ENCODE assay signal across 17 cellular contexts in genomic region chr2:239154971-239155805, GRCh38.
DNase-seq lines count a peak whose midpoint lies in the region; ATAC-seq, FAIRE-seq and TF ChIP-seq lines count a peak whose summit lies in the region.
"Had no signal": no experiment of that assay in that cellular context is flagged by ENCODE, and none has a peak within 500 bp of the region (broad histone marks: within the 10 kb centered on the region; RNA-seq: fewer than 3 reads in every experiment).

No MANE protein-coding gene starts in this region.

- DNase-seq in C1 segment of cervical spinal cord (lab: John Stamatoyannopoulos, UW) (peak in 11 of 14 donors; percentile 44 to 82 (median 70)), adrenal gland (peak in 4 of 7 donors; percentile 5 to 48 (median 10)), kidney (peak; percentile 63), Calu3 (no peak), DMS79 (lab: John Stamatoyannopoulos, UW) (no peak)
- DNase-seq: activated gamma-delta T cell, BE2C, mammary epithelial cell, NCI-H2171, SHP77 treated with DMSO at 0.1 percent for 48 hours, T1000 had no signal

- H3K27me3 Mint-ChIP-seq in Calu3 (ENCODE audit: unreplicated experiment), result no peaks in the 10 kb centered on the region

- CTCF ChIA-PET in Calu3 (lab: Charles Lee), result no interaction called here

- H3K4me3 ChIP-seq in adrenal gland (no peak overlapping the region), kidney (ENCODE audit: low read length in 2 of 2) (no peak overlapping the region), rectal smooth muscle tissue (ENCODE audit: low read length) (no peak overlapping the region)
- H3K4me3 ChIP-seq: thoracic aorta had no signal

- H3K36me3 Mint-ChIP-seq in Calu3 (ENCODE audit: insufficient read depth, unreplicated experiment), result peaks cover 8% of the 10 kb centered on the region

- H3K4me1 ChIP-seq in adrenal gland (replicated peaks in 1 of 2) (no peaks in the 10 kb centered on the region), kidney (ENCODE audit: control insufficient read depth in 1 of 2, insufficient read depth in 1 of 2, low read depth in 1 of 2, low read length in 2 of 2) (no peaks in the 10 kb centered on the region), rectal smooth muscle tissue (ENCODE audit: control insufficient read depth, insufficient read depth, low read length) (peaks cover 8% of the 10 kb centered on the region)
- H3K4me1 ChIP-seq: BE2C had no signal

- H3K36me3 ChIP-seq in adrenal gland (replicated peaks in 1 of 2) (peaks cover 0 to 20% of the 10 kb centered on the region in 2 donors), kidney (ENCODE audit: control insufficient read depth in 1 of 2, insufficient read depth in 2 of 2, low read length in 2 of 2) (peaks cover 9 to 14% of the 10 kb centered on the region in 2 donors), rectal smooth muscle tissue (ENCODE audit: control insufficient read depth, insufficient read depth, low read length) (peaks cover 25% of the 10 kb centered on the region)

- FAIRE-seq in kidney (lab: Jason Lieb, UNC), result no peak
- FAIRE-seq: bronchial epithelial cell, endothelial cell of umbilical vein had no signal

- no peak for TF ChIP-seq POLR2A in adrenal gland (IDR thresholded peaks at IDR 0.05)

- H3K9me3 Mint-ChIP-seq in Calu3 (ENCODE audit: low read depth, unreplicated experiment), result no peaks in the 10 kb centered on the region

- BruUV-seq in Calu3 (replicated peaks; lab: Mats Ljungman, UMichigan), result no TSS peak

- H3K27me3 ChIP-seq in adrenal gland, result no peaks in the 10 kb centered on the region
- H3K27me3 ChIP-seq in rectal smooth muscle tissue (ENCODE audit: control insufficient read depth, insufficient read depth, low read length), result no peaks in the 10 kb centered on the region
- H3K27me3 ChIP-seq: BE2C had no signal

- H3K4me1 Mint-ChIP-seq in Calu3 (ENCODE audit: low read depth, unreplicated experiment), result peaks cover 27% of the 10 kb centered on the region

- TF ChIP-seq CTCF in adrenal gland (IDR thresholded peaks at IDR 0.05), result no peak
- no peak for TF ChIP-seq CTCF in kidney (IDR thresholded peaks at IDR 0.05; ENCODE audit: borderline replicate concordance, extremely low read depth, insufficient read depth)
- no peak for TF ChIP-seq CTCF in Calu3 (IDR thresholded peaks at IDR 0.05; ENCODE audit: unreplicated experiment)

- intact Hi-C loops in adrenal gland (cut with DNase I) (no loop called here), kidney (cut with DNase I) (no loop called here), Calu3 (cut with micrococcal nuclease; ENCODE audit: unreplicated experiment) (no loop called here)

- H3K27ac ChIP-seq in adrenal gland (no peak overlapping the region), kidney (ENCODE audit: low read depth in 2 of 2, low read length in 2 of 2) (no peak overlapping the region), rectal smooth muscle tissue (ENCODE audit: low read depth, low read length) (peak overlapping the region; percentile 15)
- H3K27ac ChIP-seq: thoracic aorta had no signal

- H3K9me3 ChIP-seq in adrenal gland (replicated peaks in 1 of 3) (no peaks in the 10 kb centered on the region), kidney (ENCODE audit: control insufficient read depth in 1 of 2, low read length in 2 of 2) (no peaks in the 10 kb centered on the region)
- H3K9me3 ChIP-seq: BE2C, thoracic aorta had no signal

- H3K9ac ChIP-seq in kidney (ENCODE audit: low read length in 2 of 2), result no peak overlapping the region
- H3K9ac ChIP-seq in rectal smooth muscle tissue (ENCODE audit: low read length), result no peak overlapping the region

- WGBS in adrenal gland, 4 donors, result 78 to 95% (median 86%) methylated on average over 11 to 19 of the region's 19 CpGs

- ATAC-seq in esophagus mucosa (no peak), GM21737 (IDR thresholded peaks at IDR 0.05; ENCODE audit: unreplicated experiment) (no peak)

- H3K27ac Mint-ChIP-seq in Calu3 (ENCODE audit: unreplicated experiment), result no peak overlapping the region

- no peak overlapping the region for H3K4me3 Mint-ChIP-seq in Calu3 (ENCODE audit: low read depth, unreplicated experiment)

Comparison
In these comparisons a context has a peak if more than half of its experiments do, and no peak if none do; other contexts are left out.
1. DNase-seq: peak in C1 segment of cervical spinal cord (11 of 14), adrenal gland (4 of 7) and kidney (single experiment); none in Calu3 (single experiment) and DMS79 (single experiment).